In the genomic region with DNA sequence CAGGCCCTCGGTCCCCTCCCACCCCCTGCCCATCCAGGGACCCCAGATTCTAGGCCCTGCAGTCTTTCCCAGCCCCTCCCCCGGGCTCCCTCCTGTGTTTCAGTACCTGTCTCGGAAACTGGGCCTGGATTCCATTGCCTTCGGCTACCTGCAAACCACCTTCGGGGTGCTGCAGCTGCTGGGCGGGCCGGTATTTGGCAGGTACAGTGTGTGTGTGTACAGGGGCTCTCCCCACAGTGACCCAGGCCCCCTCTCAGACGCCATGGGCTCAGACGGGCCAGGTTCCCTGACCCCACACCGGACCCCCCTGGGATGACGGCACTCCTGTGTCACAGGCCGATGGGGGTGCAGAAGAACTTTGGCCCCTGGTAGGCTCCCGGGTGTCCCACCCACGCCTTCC, we compare ENCODE assay signal across 10 cellular contexts. TPM values are rescaled to one million over a fixed set of nuclear protein-coding genes. Genes with fewer than 3 reads are reported as not detected.
"Had no signal": no experiment of that assay in that cellular context is flagged by ENCODE, and none has a peak within 500 bp of the region (broad histone marks: within the 10 kb centered on the region; RNA-seq: fewer than 3 reads in every experiment).

No MANE protein-coding gene starts in this region.

- H3K27ac Mint-ChIP-seq: GM23338, HFFc6, IgD-negative memory B cell had no signal

- H3K9me3 ChIP-seq: HAP-1 had no signal

- H3K27ac ChIP-seq: KMS-11 had no signal

- DNase-seq: HFFc6, Karpas-422, KBM-7 had no signal

- FAIRE-seq: H54, HTR-8/SVneo had no signal

- H2AFZ ChIP-seq: GM23338 had no signal

- H3K4me3 Mint-ChIP-seq: GM23338, HFFc6, IgD-negative memory B cell had no signal

- ATAC-seq: HCT116 had no signal

- H3K9ac ChIP-seq: KMS-11 had no signal

- H3K4me3 ChIP-seq: HAP-1 had no signal

- H3K4me2 ChIP-seq: GM23338, KMS-11 had no signal

- H3K36me3 ChIP-seq: HAP-1 had no signal

RNA-seq across cellular contexts. Expression of gene PHLDA2, which starts 21.1 kb away (rescaled TPM):
- polyA plus RNA-seq: IgD-negative memory B cell had no signal

RNA-seq across cellular contexts. Expression of gene CDKN1C, which starts 22.6 kb away (rescaled TPM):
- polyA plus RNA-seq: IgD-negative memory B cell had no signal
